ENCODE assay signal across 1 cellular context in the genomic region with DNA sequence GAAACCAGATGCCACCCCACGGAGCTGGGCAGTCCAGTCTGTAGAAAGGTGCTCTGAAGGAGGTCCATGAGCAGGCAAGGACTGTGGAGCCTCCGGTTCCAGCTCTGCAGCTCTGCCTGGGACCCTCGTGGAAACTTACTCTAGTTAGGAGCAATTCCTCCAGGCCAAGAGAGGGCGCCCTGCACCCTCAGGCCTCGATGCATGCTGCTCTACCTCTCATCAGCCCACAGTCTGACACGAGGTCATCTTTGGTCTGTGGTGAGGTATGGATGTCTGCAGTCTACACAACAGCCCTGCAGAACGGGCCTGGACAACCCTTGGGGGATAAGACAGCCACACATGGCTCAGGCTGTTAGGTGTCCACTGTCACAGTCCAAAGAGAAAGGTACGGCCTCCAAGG.
A peak's percentile ranks its signal among the peaks of the same experiment; 100 is the strongest.
TF ChIP-seq lines count a peak whose summit lies in the region.

No MANE protein-coding gene starts in this region.

TF ChIP-seq in H1, 55 proteins besides CTCF, POLR2A, EP300 and RAD21:
- TF ChIP-seq FOSL1 (IDR thresholded peaks at IDR 0.05; ENCODE audit: insufficient read depth, low read depth, low read length) (no peak), BRCA1 (IDR thresholded peaks at IDR 0.05; ENCODE audit: low read depth, low read length) (no peak), SIX5 (IDR thresholded peaks at IDR 0.05; ENCODE audit: low read depth, low read length) (no peak), SP2 (IDR thresholded peaks at IDR 0.05; ENCODE audit: low read length) (peak; percentile 59; the same call in 1 of the 2 replicates), HDAC2 (IDR thresholded peaks at IDR 0.05; ENCODE audit: borderline replicate concordance in 1 of 2, low read depth in 2 of 2, low read length in 2 of 2) (no peak), CREB1 (IDR thresholded peaks at IDR 0.05) (no peak), EGR1 (IDR thresholded peaks at IDR 0.05; ENCODE audit: borderline replicate concordance, low read depth, low read length) (peak; percentile 60; the same call in 1 of the 2 replicates), POLR2AphosphoS5 (IDR thresholded peaks at IDR 0.05; ENCODE audit: low read depth, low read length) (peak; percentile 46; the same call in 1 of the 2 replicates), SP4 (IDR thresholded peaks at IDR 0.05; ENCODE audit: low read length) (peak; percentile 62; the same call in 1 of the 2 replicates), TAF1 (IDR thresholded peaks at IDR 0.05; ENCODE audit: low read depth, low read length) (no peak)
- TF ChIP-seq, protein P1, sequence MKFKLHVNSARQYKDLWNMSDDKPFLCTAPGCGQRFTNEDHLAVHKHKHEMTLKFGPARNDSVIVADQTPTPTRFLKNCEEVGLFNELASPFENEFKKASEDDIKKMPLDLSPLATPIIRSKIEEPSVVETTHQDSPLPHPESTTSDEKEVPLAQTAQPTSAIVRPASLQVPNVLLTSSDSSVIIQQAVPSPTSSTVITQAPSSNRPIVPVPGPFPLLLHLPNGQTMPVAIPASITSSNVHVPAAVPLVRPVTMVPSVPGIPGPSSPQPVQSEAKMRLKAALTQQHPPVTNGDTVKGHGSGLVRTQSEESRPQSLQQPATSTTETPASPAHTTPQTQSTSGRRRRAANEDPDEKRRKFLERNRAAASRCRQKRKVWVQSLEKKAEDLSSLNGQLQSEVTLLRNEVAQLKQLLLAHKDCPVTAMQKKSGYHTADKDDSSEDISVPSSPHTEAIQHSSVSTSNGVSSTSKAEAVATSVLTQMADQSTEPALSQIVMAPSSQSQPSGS (IDR thresholded peaks at IDR 0.05; ENCODE audit: low read length), result peak; percentile 81; the same call in 1 of the 2 replicates
- TF ChIP-seq, protein P2, sequence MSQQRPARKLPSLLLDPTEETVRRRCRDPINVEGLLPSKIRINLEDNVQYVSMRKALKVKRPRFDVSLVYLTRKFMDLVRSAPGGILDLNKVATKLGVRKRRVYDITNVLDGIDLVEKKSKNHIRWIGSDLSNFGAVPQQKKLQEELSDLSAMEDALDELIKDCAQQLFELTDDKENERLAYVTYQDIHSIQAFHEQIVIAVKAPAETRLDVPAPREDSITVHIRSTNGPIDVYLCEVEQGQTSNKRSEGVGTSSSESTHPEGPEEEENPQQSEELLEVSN (IDR thresholded peaks at IDR 0.05), result peak; percentile 65; the same call in 1 of the 2 replicates
- TF ChIP-seq, protein P3, sequence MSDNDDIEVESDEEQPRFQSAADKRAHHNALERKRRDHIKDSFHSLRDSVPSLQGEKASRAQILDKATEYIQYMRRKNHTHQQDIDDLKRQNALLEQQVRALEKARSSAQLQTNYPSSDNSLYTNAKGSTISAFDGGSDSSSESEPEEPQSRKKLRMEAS (IDR thresholded peaks at IDR 0.05), result peak; percentile 87
